Comparison of ENCODE assay signal across 2 cellular contexts in genomic region chr12:93653712-93654111, GRCh38.
TF ChIP-seq lines count a peak whose summit lies in the region.

No MANE protein-coding gene starts in this region.

TF ChIP-seq in HepG2, 621 proteins besides CTCF, POLR2A, EP300 and RAD21:
- no peak for TF ChIP-seq MBD4 (IDR thresholded peaks at IDR 0.05; ENCODE audit: borderline replicate concordance, low read length)
- TF ChIP-seq ZNF512B (CRISPR knock-in tag; IDR thresholded peaks at IDR 0.05; ENCODE audit: borderline replicate concordance): no peak
- TF ChIP-seq THAP11 (CRISPR knock-in tag; IDR thresholded peaks at IDR 0.05): peak; percentile 94
- TF ChIP-seq ZC3H4 (CRISPR knock-in tag; IDR thresholded peaks at IDR 0.05; ENCODE audit: borderline replicate concordance): no peak
- peak; percentile 39; the same call in 1 of the 2 replicates for TF ChIP-seq CEBPB (IDR thresholded peaks at IDR 0.05; ENCODE audit: borderline replicate concordance, low read depth, low read length)
- TF ChIP-seq ATAD3A (CRISPR knock-in tag; IDR thresholded peaks at IDR 0.05): no peak
- peak; percentile 40; the same call in 1 of the 2 replicates for TF ChIP-seq HCFC1 (IDR thresholded peaks at IDR 0.05; ENCODE audit: low read depth, low read length)
- no peak for TF ChIP-seq MAF1 (CRISPR knock-in tag; IDR thresholded peaks at IDR 0.05; ENCODE audit: borderline replicate concordance)
- TF ChIP-seq ZNF790 (CRISPR knock-in tag; IDR thresholded peaks at IDR 0.05; ENCODE audit: borderline replicate concordance): no peak
- no peak for TF ChIP-seq ZNF34 (CRISPR knock-in tag; IDR thresholded peaks at IDR 0.05; ENCODE audit: borderline replicate concordance)
- peak; percentile 55 for TF ChIP-seq ZNF143 (CRISPR knock-in tag; IDR thresholded peaks at IDR 0.05)
- TF ChIP-seq ZBTB38 (CRISPR knock-in tag; IDR thresholded peaks at IDR 0.05): no peak
- TF ChIP-seq ZNF761 (CRISPR knock-in tag; conservative IDR thresholded peaks at IDR 0.05): no peak
- no peak for TF ChIP-seq ZFP36L2 (CRISPR knock-in tag; IDR thresholded peaks at IDR 0.05)
- no peak for TF ChIP-seq SETDB1 (CRISPR knock-in tag; IDR thresholded peaks at IDR 0.05; ENCODE audit: borderline replicate concordance)
- no peak for TF ChIP-seq ZNF597 (CRISPR knock-in tag; IDR thresholded peaks at IDR 0.05)
- no peak for TF ChIP-seq KLF6 (CRISPR knock-in tag; IDR thresholded peaks at IDR 0.05)
- TF ChIP-seq RAD51 (IDR thresholded peaks at IDR 0.05; ENCODE audit: borderline replicate concordance): no peak
- TF ChIP-seq FOXA3 (CRISPR knock-in tag; IDR thresholded peaks at IDR 0.05): no peak
- TF ChIP-seq NFE2 (CRISPR knock-in tag; IDR thresholded peaks at IDR 0.05): no peak
- TF ChIP-seq, protein P1, sequence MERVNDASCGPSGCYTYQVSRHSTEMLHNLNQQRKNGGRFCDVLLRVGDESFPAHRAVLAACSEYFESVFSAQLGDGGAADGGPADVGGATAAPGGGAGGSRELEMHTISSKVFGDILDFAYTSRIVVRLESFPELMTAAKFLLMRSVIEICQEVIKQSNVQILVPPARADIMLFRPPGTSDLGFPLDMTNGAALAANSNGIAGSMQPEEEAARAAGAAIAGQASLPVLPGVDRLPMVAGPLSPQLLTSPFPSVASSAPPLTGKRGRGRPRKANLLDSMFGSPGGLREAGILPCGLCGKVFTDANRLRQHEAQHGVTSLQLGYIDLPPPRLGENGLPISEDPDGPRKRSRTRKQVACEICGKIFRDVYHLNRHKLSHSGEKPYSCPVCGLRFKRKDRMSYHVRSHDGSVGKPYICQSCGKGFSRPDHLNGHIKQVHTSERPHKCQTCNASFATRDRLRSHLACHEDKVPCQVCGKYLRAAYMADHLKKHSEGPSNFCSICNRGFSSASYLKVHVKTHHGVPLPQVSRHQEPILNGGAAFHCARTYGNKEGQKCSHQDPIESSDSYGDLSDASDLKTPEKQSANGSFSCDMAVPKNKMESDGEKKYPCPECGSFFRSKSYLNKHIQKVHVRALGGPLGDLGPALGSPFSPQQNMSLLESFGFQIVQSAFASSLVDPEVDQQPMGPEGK (CRISPR knock-in tag; IDR thresholded peaks at IDR 0.05): no peak

TF ChIP-seq in K562, 482 proteins besides CTCF, POLR2A, EP300 and RAD21:
- TF ChIP-seq NR4A1 (CRISPR knock-in tag; IDR thresholded peaks at IDR 0.05) (no peak), NR4A1 (tag; IDR thresholded peaks at IDR 0.05) (no peak), NCOA4 (IDR thresholded peaks at IDR 0.05; ENCODE audit: partially characterized antibody) (no peak), PTBP1 (IDR thresholded peaks at IDR 0.05; ENCODE audit: low read depth, low read length) (no peak), POLR2H (tag; IDR thresholded peaks at IDR 0.05; ENCODE audit: low read depth) (no peak), RFX5 (IDR thresholded peaks at IDR 0.05; ENCODE audit: low read depth, low read length) (no peak), MYNN (IDR thresholded peaks at IDR 0.05) (no peak), MYNN (CRISPR knock-in tag; IDR thresholded peaks at IDR 0.05) (no peak), ZNF253 (CRISPR knock-in tag; conservative IDR thresholded peaks at IDR 0.05) (no peak), ZNF146 (CRISPR knock-in tag; IDR thresholded peaks at IDR 0.05; ENCODE audit: unreplicated experiment) (no peak), HNRNPK (IDR thresholded peaks at IDR 0.05; ENCODE audit: low read depth, low read length, poor library complexity, severe bottlenecking) (no peak), SAP30 (IDR thresholded peaks at IDR 0.05; ENCODE audit: borderline replicate concordance, insufficient read depth, low read depth, low read length, poor library complexity, severe bottlenecking) (no peak), PPARD (CRISPR knock-in tag; IDR thresholded peaks at IDR 0.05) (no peak), SIX5 (IDR thresholded peaks at IDR 0.05; ENCODE audit: borderline replicate concordance in 1 of 2, insufficient read depth in 1 of 2, low read depth in 1 of 2, low read length in 2 of 2) (0 out of 4 replicates have a peak, but pooled peaks of 1 of the 2 experiments have one; percentile 17), CEBPG (CRISPR knock-in tag; IDR thresholded peaks at IDR 0.05) (no peak), CEBPG (tag; conservative IDR thresholded peaks at IDR 0.05 in 1 of 2, IDR thresholded peaks at IDR 0.05 in 1 of 2) (0 out of 4 replicates have a peak, but pooled peaks of 1 of the 2 experiments have one; percentile 17), ZBTB5 (IDR thresholded peaks at IDR 0.05) (no peak), HMBOX1 (IDR thresholded peaks at IDR 0.05) (no peak), RB1 (IDR thresholded peaks at IDR 0.05; ENCODE audit: low read depth) (no peak), HCFC1 (IDR thresholded peaks at IDR 0.05; ENCODE audit: low read depth, low read length) (peak; percentile 64), CHD2 (IDR thresholded peaks at IDR 0.05; ENCODE audit: low read depth, low read length) (no peak), ZNF143 (CRISPR knock-in tag; IDR thresholded peaks at IDR 0.05) (peak; percentile 64; the same call in 1 of the 2 replicates), BRF2 (IDR thresholded peaks at IDR 0.05; ENCODE audit: borderline replicate concordance, insufficient read depth, insufficient read length) (no peak), RBM22 (IDR thresholded peaks at IDR 0.05; ENCODE audit: low read depth, low read length, poor library complexity, severe bottlenecking) (no peak), MAFF (IDR thresholded peaks at IDR 0.05; ENCODE audit: low read length) (no peak), ESRRB (CRISPR knock-in tag; IDR thresholded peaks at IDR 0.05; ENCODE audit: borderline replicate concordance) (no peak), ZBTB17 (CRISPR knock-in tag; IDR thresholded peaks at IDR 0.05) (no peak), ZNF436 (CRISPR knock-in tag; IDR thresholded peaks at IDR 0.05) (no peak), ZNF224 (CRISPR knock-in tag; IDR thresholded peaks at IDR 0.05) (no peak)
- TF ChIP-seq, protein P2, sequence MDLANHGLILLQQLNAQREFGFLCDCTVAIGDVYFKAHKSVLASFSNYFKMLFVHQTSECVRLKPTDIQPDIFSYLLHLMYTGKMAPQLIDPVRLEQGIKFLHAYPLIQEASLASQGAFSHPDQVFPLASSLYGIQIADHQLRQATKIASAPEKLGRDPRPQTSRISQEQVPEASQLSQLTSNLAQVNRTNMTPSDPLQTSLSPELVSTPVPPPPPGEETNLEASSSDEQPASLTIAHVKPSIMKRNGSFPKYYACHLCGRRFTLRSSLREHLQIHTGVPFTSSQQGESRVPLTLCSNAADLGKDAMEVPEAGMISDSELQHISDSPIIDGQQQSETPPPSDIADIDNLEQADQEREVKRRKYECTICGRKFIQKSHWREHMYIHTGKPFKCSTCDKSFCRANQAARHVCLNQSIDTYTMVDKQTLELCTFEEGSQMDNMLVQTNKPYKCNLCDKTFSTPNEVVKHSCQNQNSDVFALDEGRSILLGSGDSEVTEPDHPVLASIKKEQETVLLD (IDR thresholded peaks at IDR 0.05): no peak
